In the genomic region with DNA sequence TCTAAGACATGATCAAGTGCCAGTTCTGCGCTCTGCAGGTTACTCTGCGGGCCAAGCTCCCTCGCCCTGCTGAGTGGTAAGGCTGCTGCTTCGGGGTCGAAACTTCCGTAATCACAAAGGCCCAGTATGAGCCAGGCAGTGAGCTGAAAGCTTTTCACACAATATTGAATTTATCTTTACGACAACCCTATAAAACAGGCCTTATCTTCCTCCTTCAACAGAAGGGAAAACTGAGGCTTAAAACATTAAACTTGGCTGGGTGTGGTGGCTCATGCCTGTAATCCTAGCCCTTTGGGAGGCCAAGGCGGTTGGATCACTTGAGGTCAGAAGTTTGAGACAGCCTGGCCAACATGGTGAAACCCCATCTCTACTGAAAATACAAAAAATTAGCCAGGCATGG, we compare ENCODE assay signal across 5 cellular contexts.
"Had no signal": no experiment of that assay in that cellular context is flagged by ENCODE, and none has a peak within 500 bp of the region (broad histone marks: within the 10 kb centered on the region; RNA-seq: fewer than 3 reads in every experiment).

No MANE protein-coding gene starts in this region.

- H3K4me3 ChIP-seq: GM23338, K562 had no signal

- DNase-seq: H9, HCEC 1CT, IMR-90 had no signal

- ATAC-seq: GM23338, K562 had no signal
